ENCODE assay signal across 11 cellular contexts in genomic region chr17:80755650-80756405, GRCh38.
A peak's percentile ranks its signal among the peaks of the same experiment; 100 is the strongest.
DNase-seq lines count a peak whose midpoint lies in the region; ATAC-seq and TF ChIP-seq lines count a peak whose summit lies in the region.
"Had no signal": no experiment of that assay in that cellular context is flagged by ENCODE, and none has a peak within 500 bp of the region (broad histone marks: within the 10 kb centered on the region; RNA-seq: fewer than 3 reads in every experiment).

No MANE protein-coding gene starts in this region.

- ATAC-seq in PC-3 (no peak), HG03159 (IDR thresholded peaks at IDR 0.05; ENCODE audit: unreplicated experiment) (no peak)

- H3K79me2 ChIP-seq in PC-3 (ENCODE audit: low read length) = no peaks in the 10 kb centered on the region

- H3K27ac ChIP-seq in PC-3 (ENCODE audit: low read length) (no peak overlapping the region), spleen (no peak overlapping the region)

- H3K9me2 ChIP-seq in PC-3 (replicated peaks; ENCODE audit: low read length) = no peaks in the 10 kb centered on the region

- H3K9me3 ChIP-seq in PC-3 (ENCODE audit: low read length) = no peaks in the 10 kb centered on the region
- H3K9me3 ChIP-seq in spleen = no peaks in the 10 kb centered on the region

- no peak for DNase-seq in AG04449 (ENCODE audit: low read depth, low spot score)
- peak; percentile 27 for DNase-seq in ELR (ENCODE audit: low read depth)
- no peak for DNase-seq in PC-3
- DNase-seq in fibroblast of mammary gland (ENCODE audit: low read depth) = no peak
- DNase-seq in spleen = no peak
- DNase-seq in NCI-H2029 treated with DMSO at 0.1 percent for 48 hours (lab: John Stamatoyannopoulos, UW) = no peak
- DNase-seq in activated gamma-delta T cell (lab: John Stamatoyannopoulos, UW) = no peak
- DNase-seq: effector CD4-positive, alpha-beta T cell; kidney glomerular epithelial cell; Right ventricle myocardium superior had no signal

- intact Hi-C loops in PC-3 (cut with micrococcal nuclease) = no loop called here
- intact Hi-C loops in spleen (cut with DNase I; ENCODE audit: low total_unique reads) = no loop called here

- H3K4me3 ChIP-seq in AG04449 (ENCODE audit: low read depth, low read length) = no peak overlapping the region
- H3K4me3 ChIP-seq in PC-3 (ENCODE audit: low read length) = no peak overlapping the region
- H3K4me3 ChIP-seq in fibroblast of mammary gland (ENCODE audit: control insufficient read depth, low read depth, low read length) = no peak overlapping the region
- no peak overlapping the region for H3K4me3 ChIP-seq in spleen

- peaks cover 13% of the 10 kb centered on the region for H3K4me1 ChIP-seq in PC-3 (ENCODE audit: insufficient read depth, low read length)
- peaks cover 0 to 30% (median 20%) of the 10 kb centered on the region in 6 donors for H3K4me1 ChIP-seq in spleen

- H2AFZ ChIP-seq in PC-3 (ENCODE audit: low read length) = no peak overlapping the region

- H3F3A ChIP-seq in PC-3 (ENCODE audit: low read length, unreplicated experiment) = peaks cover under 1% of the 10 kb centered on the region

- POLR2A ChIA-PET in AG04449 (lab: Yijun Ruan, JAX) (interaction anchor here (0.6 kb wide), 1 partner anchor 69 kb away, joined by 3 read pairs; no protein-coding TSS in a partner anchor), PC-3 (lab: Charles Lee; ENCODE audit: unreplicated experiment) (interaction anchor here (0.6 kb wide), 1 partner anchor 226 kb away, joined by 5 read pairs; no protein-coding TSS in a partner anchor)

- BruUV-seq in PC-3 (replicated peaks; lab: Mats Ljungman, UMichigan) = TSS peak; percentile 10

- TF ChIP-seq POLR2A in spleen (IDR thresholded peaks at IDR 0.05) = no peak

- H3K36me3 ChIP-seq in PC-3 (ENCODE audit: low read depth, low read length) (peaks cover 12% of the 10 kb centered on the region; the same call in 1 of the 2 replicates), spleen (peaks cover 0 to 36% (median 10%) of the 10 kb centered on the region in 6 donors)

- WGBS in spleen, 5 donors = 93 to 96% (median 96%) methylated on average over 5 of the region's 5 CpGs

- TF ChIP-seq CTCF in AG04449 (IDR thresholded peaks at IDR 0.05; ENCODE audit: insufficient read depth, low read length, missing control alignments) (peak; percentile 1), PC-3 (conservative IDR thresholded peaks at IDR 0.05; ENCODE audit: low read depth, low read length) (no peak; the same call in 1 of the 2 replicates), fibroblast of mammary gland (conservative IDR thresholded peaks at IDR 0.05; ENCODE audit: control insufficient read depth, insufficient read depth, low read depth, low read length) (peak; percentile 23), spleen (IDR thresholded peaks at IDR 0.05 in 8 of 11, conservative IDR thresholded peaks at IDR 0.05 in 3 of 11) (no peak)

- CTCF ChIA-PET in AG04449 (lab: Yijun Ruan, JAX) = interaction anchor here (0.8 to 1.9 kb wide), 3 partner anchors 11 to 73 kb away, joined by 3 to 6 read pairs (median 3); no protein-coding TSS in a partner anchor
- CTCF ChIA-PET in PC-3 (lab: Charles Lee) = interaction anchor here (0.6 kb wide), 3 partner anchors 61 to 71 kb away, joined by 3 to 6 read pairs (median 4); no protein-coding TSS in a partner anchor

- H3K9ac ChIP-seq in PC-3 (ENCODE audit: low read length) = no peak overlapping the region

- no peak overlapping the region for H3K4me2 ChIP-seq in PC-3 (ENCODE audit: low read length)

- H3K27me3 ChIP-seq in PC-3 (ENCODE audit: low read length) (no peaks in the 10 kb centered on the region), spleen (replicated peaks in 1 of 7) (no peaks in the 10 kb centered on the region)

- no peaks in the 10 kb centered on the region for H4K20me1 ChIP-seq in PC-3 (ENCODE audit: low read length)

Comparison
In these comparisons a context has a peak if more than half of its experiments do, and no peak if none do; other contexts are left out.
1. CTCF ChIP-seq: peak in AG04449 (single experiment) and fibroblast of mammary gland (single experiment); none in PC-3 (single experiment) and spleen (0 of 11).